In the genomic region with DNA sequence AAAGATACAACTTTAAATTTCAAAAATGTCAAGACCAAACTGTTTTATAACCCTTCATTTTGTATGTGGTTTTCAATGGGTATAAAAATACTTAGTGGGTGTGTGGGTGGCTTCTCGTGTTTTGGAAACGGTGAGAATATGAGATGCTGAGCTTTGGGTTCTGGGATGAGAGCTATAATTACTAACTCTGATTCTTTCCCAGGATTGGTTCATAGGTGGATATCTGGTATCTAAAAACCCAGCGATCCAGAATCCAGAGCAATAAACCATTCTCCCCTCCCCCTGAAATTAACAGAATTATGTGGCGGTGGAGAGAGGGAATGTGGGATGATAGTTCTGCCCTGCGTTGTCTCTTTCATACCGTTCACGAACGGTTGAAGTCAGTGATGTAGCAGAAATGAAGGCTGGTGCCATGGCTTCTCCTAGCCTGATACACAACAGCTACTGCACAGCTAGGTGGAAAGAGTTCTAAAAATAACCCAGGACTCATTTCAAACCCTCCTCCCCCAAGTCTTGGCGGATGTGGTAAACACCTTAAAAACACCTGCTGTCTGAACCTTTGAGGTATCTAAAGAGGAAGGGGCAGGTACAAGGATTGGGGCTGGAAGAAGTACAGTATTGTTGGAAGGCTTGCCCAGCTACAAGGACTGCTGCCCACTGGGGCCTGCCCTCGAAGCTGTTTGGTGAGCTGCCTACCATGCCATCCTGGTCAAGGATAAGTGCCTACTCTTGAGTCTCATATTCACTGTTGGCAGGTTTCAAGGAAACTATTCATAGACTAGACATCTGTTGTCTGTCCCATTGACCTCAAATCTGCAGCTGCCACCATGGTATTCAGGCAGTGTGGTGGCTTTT, we compare ENCODE assay signal across 8 cellular contexts. TPM values are rescaled to one million over a fixed set of nuclear protein-coding genes. Genes with fewer than 3 reads are reported as not detected.
DNase-seq lines count a peak whose midpoint lies in the region; ATAC-seq, FAIRE-seq and TF ChIP-seq lines count a peak whose summit lies in the region.

No MANE protein-coding gene starts in this region.

- no peak for FAIRE-seq in urothelium cell line (lab: Jason Lieb, UNC)

- H3K27ac ChIP-seq in left lung: no peak overlapping the region
- no peak overlapping the region for H3K27ac ChIP-seq in mesenchymal stem cell (ENCODE audit: low read length, poor library complexity, severe bottlenecking)

- no peak overlapping the region for H2BK15ac ChIP-seq in mesenchymal stem cell (ENCODE audit: low read depth, poor library complexity, severe bottlenecking)

- H2AFZ ChIP-seq in mesenchymal stem cell (ENCODE audit: low read depth, low read length): no peak overlapping the region

- H3K23ac ChIP-seq in mesenchymal stem cell (ENCODE audit: low read length in 2 of 2): no peak overlapping the region

- no peak overlapping the region for H3K14ac ChIP-seq in mesenchymal stem cell (ENCODE audit: low read length in 2 of 2)

- H3K9me3 ChIP-seq in left lung (no peaks in the 10 kb centered on the region), mesenchymal stem cell (ENCODE audit: control insufficient read depth, low read length) (peaks cover 10% of the 10 kb centered on the region)

- H3K4ac ChIP-seq in mesenchymal stem cell (ENCODE audit: low read depth in 1 of 2, low read length in 2 of 2): no peak overlapping the region

- no peak overlapping the region for H4K8ac ChIP-seq in mesenchymal stem cell (ENCODE audit: low read length)

- DNase-seq in COLO668 (lab: John Stamatoyannopoulos, UW; ENCODE audit: unreplicated experiment) (peak; percentile 46), left lung (no peak), GDM1 (lab: John Stamatoyannopoulos, UW) (no peak), urothelium cell line (ENCODE audit: low spot score) (no peak), mesenchymal stem cell (no peak)
- DNase-seq in activated CD4-positive, alpha-beta T cell treated with anti-CD3 and anti-CD28 coated beads, Interleukin-2, amount 50 U/mL, for 24 hours (ENCODE audit: low read depth in 1 of 2, low spot score in 1 of 2): peak; percentile 27 to 48

- H3K36me3 ChIP-seq in left lung: peaks cover 0 to 20% of the 10 kb centered on the region in 2 donors
- peaks cover 26 to 30% of the 10 kb centered on the region in 2 experiments for H3K36me3 ChIP-seq in mesenchymal stem cell (ENCODE audit: control insufficient read depth in 1 of 2, insufficient read depth in 2 of 2, low read depth in 1 of 2, low read length in 2 of 2)

- H4K91ac ChIP-seq in mesenchymal stem cell (ENCODE audit: low read length): no peak overlapping the region

- H3K4me2 ChIP-seq in mesenchymal stem cell (ENCODE audit: low read length, poor library complexity, severe bottlenecking): no peak overlapping the region

- H3K27me3 ChIP-seq in left lung (no peaks in the 10 kb centered on the region), mesenchymal stem cell (ENCODE audit: control insufficient read depth in 1 of 2, insufficient read depth in 1 of 2, low read length in 2 of 2) (no peaks in the 10 kb centered on the region)

- H3K4me3 ChIP-seq in left lung (no peak overlapping the region), mesenchymal stem cell (ENCODE audit: insufficient read depth in 1 of 2, low read depth in 1 of 2, low read length in 2 of 2) (no peak overlapping the region)

- 96% methylated on average over 9 of the region's 10 CpGs for WGBS in mesenchymal stem cell

- no peak overlapping the region for H3K9ac ChIP-seq in mesenchymal stem cell (ENCODE audit: low read length)

- no peak overlapping the region for H2BK120ac ChIP-seq in mesenchymal stem cell (ENCODE audit: low read depth, low read length)

- ATAC-seq in GM21381 (IDR thresholded peaks at IDR 0.05; ENCODE audit: unreplicated experiment) (peak; percentile 91), HG03575 (IDR thresholded peaks at IDR 0.05; ENCODE audit: extremely low read depth, insufficient number of reproducible peaks, low FRiP score, unreplicated experiment) (peak; percentile 78), left lung (peak; percentile 23)

- no peak overlapping the region for H2BK12ac ChIP-seq in mesenchymal stem cell (ENCODE audit: low read length in 2 of 2)

- no peak overlapping the region for H3K18ac ChIP-seq in mesenchymal stem cell (ENCODE audit: low read depth in 1 of 2, low read length in 2 of 2)

- H3K79me1 ChIP-seq in mesenchymal stem cell (replicated peaks; ENCODE audit: low read length, poor library complexity, severe bottlenecking): peaks cover 11% of the 10 kb centered on the region

- H2AK5ac ChIP-seq in mesenchymal stem cell (ENCODE audit: low read length, severe bottlenecking): no peak overlapping the region

- intact Hi-C loops in left lung (cut with DNase I): no loop called here

- H2BK5ac ChIP-seq in mesenchymal stem cell (ENCODE audit: low read depth, low read length, poor library complexity, severe bottlenecking): no peak overlapping the region

- no peak for TF ChIP-seq CTCF in left lung (IDR thresholded peaks at IDR 0.05)

- H3K4me1 ChIP-seq in left lung (peaks cover 10 to 13% of the 10 kb centered on the region in 2 donors), mesenchymal stem cell (ENCODE audit: control insufficient read depth, insufficient read depth, low read depth, low read length) (peaks cover 7% of the 10 kb centered on the region)

RNA-seq across cellular contexts. Expression of gene SEPTIN11, which starts 44.5 kb away (rescaled TPM):
- 100 to 1,000 TPM; 138 to 162 TPM for total RNA-seq in left lung
- 510 TPM for polyA plus RNA-seq in mesenchymal stem cell (2013, experiment 1 of 2)
- polyA plus RNA-seq in mesenchymal stem cell (2013, experiment 2 of 2): 468 TPM

Comparison
In these comparisons a context has a peak if more than half of its experiments do, and no peak if none do; other contexts are left out.
1. DNase-seq: peak in COLO668 (single experiment) and activated CD4-positive, alpha-beta T cell treated with anti-CD3 and anti-CD28 coated beads, Interleukin-2, amount 50 U/mL, for 24 hours (2 of 2); none in left lung (0 of 2), GDM1 (single experiment), urothelium cell line (single experiment) and mesenchymal stem cell (single experiment).
2. ATAC-seq: peak in every context shown above with its lines; median percentile 91 in GM21381; 78 in HG03575; 23 in left lung.